Comparison of ENCODE assay signal across 24 cellular contexts in genomic region chr5:106076655-106077054, GRCh38.
"Had no signal": no experiment of that assay in that cellular context is flagged by ENCODE, and none has a peak within 500 bp of the region (broad histone marks: within the 10 kb centered on the region; RNA-seq: fewer than 3 reads in every experiment).

No MANE protein-coding gene starts in this region.

- H3K4me3 Mint-ChIP-seq: activated CD8-positive, alpha-beta T cell treated with anti-CD3 and anti-CD28 coated beads for 36 hours; activated naive CD4-positive, alpha-beta T cell treated with anti-CD3 and anti-CD28 coated beads for 36 hours; activated naive CD8-positive, alpha-beta T cell; activated T-cell treated with anti-CD3 and anti-CD28 coated beads, Interleukin-2, amount 50 U/mL, for 72 hours had no signal

- ATAC-seq: activated CD8-positive, alpha-beta T cell treated with anti-CD3 and anti-CD28 coated beads for 36 hours; Panc1 had no signal

- DNase-seq: activated CD4-positive, alpha-beta T cell treated with anti-CD3 and anti-CD28 coated beads, Interleukin-2, amount 50 U/mL, for 4 hours; activated CD8-positive, alpha-beta T cell treated with anti-CD3 and anti-CD28 coated beads for 36 hours; activated gamma-delta T cell; activated naive CD4-positive, alpha-beta T cell treated with anti-CD3 and anti-CD28 coated beads for 36 hours; activated T-cell treated with anti-CD3 and anti-CD28 coated beads, Interleukin-2, amount 50 U/mL, for 1 hour; activated T-cell treated with anti-CD3 and anti-CD28 coated beads, Interleukin-2, amount 50 U/mL, for 72 hours; amygdala; MM.1S; MV-4-11; NCI-H1092; NCI-H1436 treated with DMSO at 0.1 percent for 48 hours; NCI-H1694 treated with DMSO at 0.1 percent for 48 hours; NCI-H2029; NCI-H2171 treated with DMSO at 0.1 percent for 48 hours; NCI-H2227 treated with DMSO at 0.1 percent for 48 hours; NCI-H446; NCI-H510A treated with DMSO at 0.1 percent for 48 hours; NCI-H526 treated with DMSO at 0.1 percent for 48 hours; SHP77; SJCRH30; T1000 had no signal

- H3K27ac Mint-ChIP-seq: activated CD8-positive, alpha-beta T cell treated with anti-CD3 and anti-CD28 coated beads for 36 hours; activated naive CD4-positive, alpha-beta T cell treated with anti-CD3 and anti-CD28 coated beads for 36 hours; activated naive CD8-positive, alpha-beta T cell; activated T-cell treated with anti-CD3 and anti-CD28 coated beads, Interleukin-2, amount 50 U/mL, for 72 hours; activated T-helper 2 cell treated with anti-CD3 and anti-CD28 coated beads, Interferon-gamma antibody, Interleukin-2, Interleukin-4, amounts not matched to agents 10 μg/mL and 5 μg/mL and 100 μg/mL, durations not matched to agents 14 hours and 24 hours and 36 hours had no signal

- H3K36me3 Mint-ChIP-seq: activated naive CD8-positive, alpha-beta T cell had no signal

- H3K9me3 Mint-ChIP-seq: activated naive CD4-positive, alpha-beta T cell treated with anti-CD3 and anti-CD28 coated beads for 36 hours; activated T-helper 2 cell treated with anti-CD3 and anti-CD28 coated beads, Interferon-gamma antibody, Interleukin-2, Interleukin-4, amounts not matched to agents 10 μg/mL and 5 μg/mL and 100 μg/mL, durations not matched to agents 14 hours and 24 hours and 36 hours had no signal

- H3K27me3 Mint-ChIP-seq: activated CD8-positive, alpha-beta T cell treated with anti-CD3 and anti-CD28 coated beads for 36 hours; activated naive CD8-positive, alpha-beta T cell had no signal
